1 cellular context compared by ENCODE assay signal in the genomic region with DNA sequence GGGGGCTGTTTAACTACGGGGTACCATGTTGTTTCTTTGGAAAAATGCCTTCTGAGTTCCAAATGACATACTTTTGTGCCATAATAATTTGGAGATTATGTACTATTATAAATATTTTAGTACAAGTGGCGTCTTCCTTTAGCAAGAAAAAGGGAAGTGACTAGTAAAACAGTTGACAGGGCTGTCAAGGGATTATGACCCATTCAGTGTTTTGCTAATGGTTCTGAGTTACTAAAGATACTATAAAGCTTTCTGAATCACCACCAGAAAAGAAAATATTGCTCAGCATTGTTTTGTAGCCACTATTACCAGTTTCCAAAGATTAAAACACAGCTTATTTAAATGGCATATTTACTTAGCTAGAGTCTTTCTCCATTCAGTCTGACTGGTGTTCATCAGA.
TF ChIP-seq lines count a peak whose summit lies in the region.

No MANE protein-coding gene starts in this region.

TF ChIP-seq in IMR-90, 13 proteins besides CTCF, POLR2A, EP300 and RAD21 (continued from another document):
- no peak for TF ChIP-seq SMC3 (IDR thresholded peaks at IDR 0.05; ENCODE audit: low read depth, low read length)
